ENCODE assay signal across 8 cellular contexts in the genomic region with DNA sequence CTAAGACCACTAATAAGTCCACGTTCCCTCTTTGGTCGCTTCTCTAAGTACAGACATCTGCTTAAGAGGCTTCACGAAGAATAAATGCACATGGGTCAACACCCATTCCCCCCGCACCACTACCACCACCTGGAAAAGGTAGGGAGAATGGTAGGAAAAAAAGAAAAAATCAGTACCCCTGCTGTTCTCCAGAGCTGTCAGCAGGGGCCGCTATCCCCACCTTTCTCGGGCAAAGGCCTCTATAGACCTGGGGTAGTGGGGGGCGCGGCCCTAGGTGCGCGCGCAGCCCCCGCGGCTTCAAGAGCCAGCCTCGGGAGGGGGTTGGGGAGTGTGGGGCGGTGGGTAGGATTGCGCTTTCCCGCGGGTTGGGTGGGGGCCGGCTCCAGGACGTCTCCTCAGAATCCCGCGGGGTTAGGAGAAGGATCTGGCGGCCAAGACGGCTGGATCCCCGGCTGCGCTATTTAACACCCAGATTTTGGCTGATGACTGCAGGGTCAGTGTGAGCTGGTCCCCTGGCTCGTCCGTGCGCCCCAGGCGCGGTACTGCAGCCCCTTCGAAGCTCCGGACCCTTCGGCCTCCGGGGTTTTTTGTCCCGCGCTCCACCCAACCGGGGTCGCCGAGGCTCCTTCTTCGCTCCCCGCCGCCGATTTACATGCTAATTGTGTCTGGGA. TPM values are rescaled to one million over a fixed set of nuclear protein-coding genes. Genes with fewer than 3 reads are reported as not detected.
DNase-seq lines count a peak whose midpoint lies in the region; ATAC-seq and TF ChIP-seq lines count a peak whose summit lies in the region.

No MANE protein-coding gene starts in this region.

- peaks cover 23% of the 10 kb centered on the region for H3K4me1 ChIP-seq in Panc1 (ENCODE audit: control insufficient read depth, insufficient read depth, low read length)

- POLR2A ChIA-PET in Panc1 (lab: Charles Lee) = no interaction called here

- H3K4me3 ChIP-seq in Panc1 (ENCODE audit: low read depth in 2 of 2, low read length in 2 of 2) = peak overlapping the region; percentile 11 to 60; a peak in 3 of 4 replicates

- CTCF ChIA-PET in Panc1 (lab: Charles Lee) = no interaction called here

- H3K27me3 ChIP-seq in Panc1 (ENCODE audit: control insufficient read depth, insufficient read depth, low read length) = peaks cover 42% of the 10 kb centered on the region

- in situ Hi-C loops in Panc1 (cut with HindIII; ENCODE audit: low pct_unique_long_range_greater_than_20kb, low sequenced_read_pairs) = no loop called here

- intact Hi-C loops in Panc1 (cut with micrococcal nuclease; ENCODE audit: unreplicated experiment) = loop anchor here (5.0 kb wide), 1 partner anchor 371 kb away; no protein-coding TSS in a partner anchor

- BruUV-seq in Panc1 (replicated peaks; lab: Mats Ljungman, UMichigan) = no TSS peak

- no peaks in the 10 kb centered on the region for H3K9me3 ChIP-seq in Panc1 (ENCODE audit: control insufficient read depth, insufficient read depth, low read depth, low read length)

- H3K27ac ChIP-seq in Panc1 (ENCODE audit: low read length) (no peak overlapping the region), caudate nucleus (ENCODE audit: low read depth, low read length) (peak overlapping the region; percentile 80)

- peak; percentile 32 for DNase-seq in CD1c-positive myeloid dendritic cell (ENCODE audit: extremely low spot score)
- DNase-seq in Panc1 (ENCODE audit: low read depth, low spot score) = no peak
- DNase-seq in caudate nucleus (lab: John Stamatoyannopoulos, UW) = peak in 54 of 61 donors; percentile 12 to 81 (median 58)
- peak; percentile 96 for DNase-seq in islet precursor cell
- peak in 2 of 3 donors; percentile 34 to 35 for DNase-seq in stimulated activated CD4-positive, alpha-beta T cell treated with anti-CD3 and anti-CD28 coated beads, Interleukin-12 subunit alpha, Interleukin-12 subunit beta, amount 100 ng/mL, for 48 hours (ENCODE audit: low read depth in 2 of 3, low spot score in 1 of 3)
- DNase-seq in central memory CD4-positive, alpha-beta T cell = no peak

- ATAC-seq in GM19023 (IDR thresholded peaks at IDR 0.05; ENCODE audit: unreplicated experiment) (peak; percentile 45), HG03097 (IDR thresholded peaks at IDR 0.05; ENCODE audit: low FRiP score, unreplicated experiment) (peak; percentile 48), Panc1 (peak; percentile 50)

- TF ChIP-seq CTCF in Panc1 (IDR thresholded peaks at IDR 0.05) = peak; percentile 92

- H3K36me3 ChIP-seq in Panc1 (ENCODE audit: control insufficient read depth, insufficient read depth, low read length) = no peaks in the 10 kb centered on the region

RNA-seq across cellular contexts. Expression of gene SEMA6A, which starts 1.6 kb away (rescaled TPM):
- total RNA-seq in Panc1 (2021; ENCODE audit: unreplicated experiment) = 0.54 TPM
- 1.2 TPM for polyA plus RNA-seq in Panc1 (2012; ENCODE audit: insufficient read length)

Comparison
In these comparisons a context has a peak if more than half of its experiments do, and no peak if none do; other contexts are left out.
1. DNase-seq: peak in CD1c-positive myeloid dendritic cell (single experiment), caudate nucleus (54 of 61), islet precursor cell (single experiment) and stimulated activated CD4-positive, alpha-beta T cell treated with anti-CD3 and anti-CD28 coated beads, Interleukin-12 subunit alpha, Interleukin-12 subunit beta, amount 100 ng/mL, for 48 hours (2 of 3); none in Panc1 (single experiment) and central memory CD4-positive, alpha-beta T cell (single experiment).
2. Peak in every context shown above with its lines, with median percentiles within 50 percentile points of each other: ATAC-seq.